In genomic region chr20:55094353-55094861, GRCh38 we compare ENCODE assay signal across 18 cellular contexts.
"Had no signal": no experiment of that assay in that cellular context is flagged by ENCODE, and none has a peak within 500 bp of the region (broad histone marks: within the 10 kb centered on the region; RNA-seq: fewer than 3 reads in every experiment).

No MANE protein-coding gene starts in this region.

- ATAC-seq: activated naive CD4-positive, alpha-beta T cell treated with anti-CD3 and anti-CD28 coated beads, Interleukin-2, amount 50 U/mL, for 72 hours; esophagus mucosa; gastroesophageal sphincter; stimulated activated memory B cell treated with anti-CD40 and anti-IgM and Interleukin-4, amounts not matched to agents 10 μg/mL and 1 μg/mL and 100 μg/mL, for 72 hours had no signal

- H3K27ac Mint-ChIP-seq: activated naive CD4-positive, alpha-beta T cell treated with anti-CD3 and anti-CD28 coated beads, Interleukin-2, amount 50 U/mL, for 72 hours; activated T-helper 1 cell treated with anti-CD3 and anti-CD28 coated beads, Interleukin-12 subunit alpha, Interleukin-12 subunit beta, Interleukin-2, Interleukin-4 antibody, amounts not matched to agents 30 ng/mL and 10 ng/mL and 1 ng/mL, durations not matched to agents 14 hours and 24 hours and 36 hours; immature natural killer cell; memory B cell; stimulated activated memory B cell treated with anti-CD40 and anti-IgM and Interleukin-4, amounts not matched to agents 10 μg/mL and 1 μg/mL and 100 μg/mL, for 72 hours had no signal

- H3K36me3 Mint-ChIP-seq: activated naive CD4-positive, alpha-beta T cell treated with anti-CD3 and anti-CD28 coated beads, Interleukin-2, amount 50 U/mL, for 72 hours; immature natural killer cell; memory B cell; stimulated activated memory B cell treated with anti-CD40 and anti-IgM and Interleukin-4, amounts not matched to agents 10 μg/mL and 1 μg/mL and 100 μg/mL, for 72 hours had no signal

- H3K4me3 Mint-ChIP-seq: activated T-helper 1 cell treated with anti-CD3 and anti-CD28 coated beads, Interleukin-12 subunit alpha, Interleukin-12 subunit beta, Interleukin-2, Interleukin-4 antibody, amounts not matched to agents 30 ng/mL and 10 ng/mL and 1 ng/mL, durations not matched to agents 14 hours and 24 hours and 36 hours; immature natural killer cell; memory B cell; stimulated activated memory B cell treated with anti-CD40 and anti-IgM and Interleukin-4, amounts not matched to agents 10 μg/mL and 1 μg/mL and 100 μg/mL, for 72 hours had no signal

- DNase-seq: activated CD4-positive, alpha-beta T cell treated with anti-CD3 and anti-CD28 coated beads, Interleukin-2, amount 50 U/mL, for 48 hours; activated gamma-delta T cell treated with Interleukin-2 at 50 U/mL for 16 hours; activated T-cell treated with anti-CD3 and anti-CD28 coated beads for 4 hours; adrenal gland; cerebellar nuclear complex; effector CD4-positive, alpha-beta T cell; immature natural killer cell; ovary; sigmoid colon; spleen; stimulated activated CD4-positive, alpha-beta T cell treated with anti-CD3 and anti-CD28 coated beads, Interleukin-4, amount 100 ng/mL, for 4 hours; thyroid gland had no signal

- H3K27me3 Mint-ChIP-seq: memory B cell; stimulated activated memory B cell treated with anti-CD40 and anti-IgM and Interleukin-4, amounts not matched to agents 10 μg/mL and 1 μg/mL and 100 μg/mL, for 72 hours had no signal

- H3K4me1 Mint-ChIP-seq: immature natural killer cell; memory B cell; stimulated activated memory B cell treated with anti-CD40 and anti-IgM and Interleukin-4, amounts not matched to agents 10 μg/mL and 1 μg/mL and 100 μg/mL, for 72 hours had no signal
